Comparison of ENCODE assay signal across 8 cellular contexts in genomic region chr12:131950182-131950913, GRCh38. TPM values are rescaled to one million over a fixed set of nuclear protein-coding genes. Genes with fewer than 3 reads are reported as not detected.
DNase-seq lines count a peak whose midpoint lies in the region; ATAC-seq and TF ChIP-seq lines count a peak whose summit lies in the region.

No MANE protein-coding gene starts in this region.

- peaks cover 13% of the 10 kb centered on the region; the same call in 1 of the 2 replicates for H3F3A ChIP-seq in SU-DHL-6 (ENCODE audit: insufficient read depth)

- H3K4me2 ChIP-seq in SU-DHL-6 (ENCODE audit: low read depth, low read length, poor library complexity, severe bottlenecking), result peak overlapping the region; percentile 79

- TF ChIP-seq CTCF in SU-DHL-6 (IDR thresholded peaks at IDR 0.05; ENCODE audit: insufficient read depth, low read length, poor library complexity, severe bottlenecking) (no peak), right lobe of liver (IDR thresholded peaks at IDR 0.05) (no peak)

- no peaks in the 10 kb centered on the region for H4K20me1 ChIP-seq in SU-DHL-6 (ENCODE audit: low read depth, low read length)

- no peaks in the 10 kb centered on the region for H3K9me2 ChIP-seq in SU-DHL-6 (replicated peaks; ENCODE audit: insufficient read depth, low read length)

- peak overlapping the region; percentile 98 for H3K9ac ChIP-seq in SU-DHL-6 (ENCODE audit: low read length)

- H3K4me1 ChIP-seq in right lobe of liver, result peaks cover 0 to 10% (median 3%) of the 10 kb centered on the region in 4 donors

- H2AFZ ChIP-seq in SU-DHL-6 (ENCODE audit: low read depth, low read length, severe bottlenecking), result peak overlapping the region; percentile 40

- no peaks in the 10 kb centered on the region for H3K9me3 Mint-ChIP-seq in stimulated activated effector memory CD8-positive, alpha-beta T cell treated with anti-CD3 and anti-CD28 coated beads, Interleukin-12 subunit alpha, Interleukin-12 subunit beta, amount 100 ng/mL, for 72 hours

- peak; percentile 28 for DNase-seq in activated T-cell treated with anti-CD3 and anti-CD28 coated beads for 24 hours (ENCODE audit: low read depth)
- no peak for DNase-seq in activated T-cell treated with anti-CD3 and anti-CD28 coated beads, Interleukin-2, amount 50 U/mL, for 1 hour
- peak; percentile 14 for DNase-seq in central memory CD4-positive, alpha-beta T cell
- peak; percentile 46 to 70 (median 57) for DNase-seq in right lobe of liver
- peak in 1 of 2 donors; percentile 37 for DNase-seq in stimulated activated effector memory CD8-positive, alpha-beta T cell treated with anti-CD3 and anti-CD28 coated beads, Interleukin-12 subunit alpha, Interleukin-12 subunit beta, amount 100 ng/mL, for 72 hours (ENCODE audit: low spot score in 2 of 2)
- DNase-seq in LoVo (ENCODE audit: low spot score), result no peak

- peak overlapping the region; percentile 83 for H3K4me3 Mint-ChIP-seq in stimulated activated effector memory CD8-positive, alpha-beta T cell treated with anti-CD3 and anti-CD28 coated beads, Interleukin-12 subunit alpha, Interleukin-12 subunit beta, amount 100 ng/mL, for 72 hours

- intact Hi-C loops in right lobe of liver (cut with DNase I), result no loop called here

- H3K36me3 ChIP-seq in SU-DHL-6 (ENCODE audit: low read length) (no peaks in the 10 kb centered on the region), right lobe of liver (no peaks in the 10 kb centered on the region)

- H3K27me3 ChIP-seq in SU-DHL-6 (ENCODE audit: low read length) (no peaks in the 10 kb centered on the region), right lobe of liver (no peaks in the 10 kb centered on the region)

- H3K27ac Mint-ChIP-seq in stimulated activated effector memory CD8-positive, alpha-beta T cell treated with anti-CD3 and anti-CD28 coated beads, Interleukin-12 subunit alpha, Interleukin-12 subunit beta, amount 100 ng/mL, for 72 hours, result peak overlapping the region; percentile 90

- H3K4me3 ChIP-seq in SU-DHL-6 (ENCODE audit: insufficient read depth, low read length, poor library complexity, severe bottlenecking) (peak overlapping the region; percentile 80), right lobe of liver (peak overlapping the region; percentile 94 to 98 (median 95))

- no peak for TF ChIP-seq POLR2A in right lobe of liver (IDR thresholded peaks at IDR 0.05)

- no peaks in the 10 kb centered on the region for H3K9me3 ChIP-seq in SU-DHL-6 (ENCODE audit: insufficient read depth, low read length)
- H3K9me3 ChIP-seq in right lobe of liver, result no peaks in the 10 kb centered on the region

- ATAC-seq in HG02981 (IDR thresholded peaks at IDR 0.05; ENCODE audit: unreplicated experiment), result peak; percentile 23
- ATAC-seq in right lobe of liver, result peak; percentile 1 to 11 (median 8)
- ATAC-seq in stimulated activated effector memory CD8-positive, alpha-beta T cell treated with anti-CD3 and anti-CD28 coated beads, Interleukin-12 subunit alpha, Interleukin-12 subunit beta, amount 100 ng/mL, for 72 hours, result peak; percentile 39

- peaks cover 28% of the 10 kb centered on the region for H3K4me1 Mint-ChIP-seq in stimulated activated effector memory CD8-positive, alpha-beta T cell treated with anti-CD3 and anti-CD28 coated beads, Interleukin-12 subunit alpha, Interleukin-12 subunit beta, amount 100 ng/mL, for 72 hours

- 0% methylated on average over 15 of the region's 79 CpGs for WGBS in right lobe of liver (ENCODE audit: insufficient coverage, low coverage, low lambda C conversion rate, missing lambda C conversion rate)

- peaks cover 51% of the 10 kb centered on the region for H3K79me2 ChIP-seq in SU-DHL-6 (ENCODE audit: insufficient read depth, low read length)

- H3K36me3 Mint-ChIP-seq in stimulated activated effector memory CD8-positive, alpha-beta T cell treated with anti-CD3 and anti-CD28 coated beads, Interleukin-12 subunit alpha, Interleukin-12 subunit beta, amount 100 ng/mL, for 72 hours, result peaks cover 21% of the 10 kb centered on the region

- peak overlapping the region; percentile 63 for H3K27ac ChIP-seq in SU-DHL-6 (ENCODE audit: low read depth, low read length)
- peak overlapping the region; percentile 1 to 55 (median 48) for H3K27ac ChIP-seq in right lobe of liver

RNA-seq across cellular contexts. Expression of gene EP400, which starts 0.6 kb away (rescaled TPM):
- 10 to 100 TPM; 10.9 to 16.3 (median 13.3) TPM for total RNA-seq in right lobe of liver

RNA-seq across cellular contexts. Expression of gene PUS1, which starts 21.3 kb away (rescaled TPM):
- total RNA-seq in right lobe of liver, result 10 to 100 TPM; 14.7 to 23.1 (median 17.7) TPM

RNA-seq across cellular contexts. Expression of gene ULK1, which starts 55.9 kb away (rescaled TPM):
- total RNA-seq in right lobe of liver, result 10 to 100 TPM; 14.5 to 39.0 (median 20.5) TPM

Comparison
In these comparisons a context has a peak if more than half of its experiments do, and no peak if none do; other contexts are left out.
1. DNase-seq: peak in activated T-cell treated with anti-CD3 and anti-CD28 coated beads for 24 hours (single experiment), central memory CD4-positive, alpha-beta T cell (single experiment) and right lobe of liver (3 of 3); none in activated T-cell treated with anti-CD3 and anti-CD28 coated beads, Interleukin-2, amount 50 U/mL, for 1 hour (single experiment) and LoVo (single experiment).
2. Peak in every context shown above with its lines, with median percentiles within 50 percentile points of each other: ATAC-seq.